1 cellular context compared by ENCODE assay signal in the genomic region with DNA sequence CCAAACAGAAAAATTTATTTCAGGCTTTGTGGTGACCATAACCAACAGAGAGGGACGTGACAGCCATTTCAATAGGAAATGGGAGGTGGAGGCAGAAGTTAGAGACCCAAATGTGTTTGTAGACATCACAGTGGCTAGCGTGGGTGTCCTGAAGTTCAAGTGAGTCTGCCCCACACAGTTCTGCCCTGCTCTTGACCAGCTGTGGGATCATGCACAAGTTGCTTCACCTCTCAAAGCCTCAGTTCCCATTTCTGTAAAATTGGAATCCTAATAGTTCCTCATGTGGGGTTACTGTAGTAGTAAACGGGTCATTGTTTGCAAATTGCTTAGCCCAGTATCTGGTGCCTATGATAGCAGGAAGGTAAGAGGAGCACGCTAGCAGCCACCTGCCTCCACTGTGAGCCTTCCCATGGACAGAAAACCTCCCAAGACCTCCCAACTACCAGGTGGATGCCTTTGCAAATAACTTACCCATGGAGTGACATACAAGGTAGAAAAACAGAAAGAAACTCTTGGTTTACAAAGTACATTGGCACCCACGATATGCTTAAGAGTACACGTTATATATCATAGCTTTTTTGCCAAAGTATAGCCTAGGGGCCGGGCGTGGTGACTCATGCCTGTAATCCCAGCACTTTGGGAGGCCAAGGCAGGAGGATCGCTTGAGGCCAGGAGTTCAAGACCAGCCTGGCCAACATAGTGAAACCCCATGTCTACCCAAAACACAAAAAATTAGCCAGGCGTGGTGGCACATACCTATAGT.
TF ChIP-seq lines count a peak whose summit lies in the region.

No MANE protein-coding gene starts in this region.

TF ChIP-seq in HepG2, 621 proteins besides CTCF, POLR2A, EP300 and RAD21:
- TF ChIP-seq, protein P1, sequence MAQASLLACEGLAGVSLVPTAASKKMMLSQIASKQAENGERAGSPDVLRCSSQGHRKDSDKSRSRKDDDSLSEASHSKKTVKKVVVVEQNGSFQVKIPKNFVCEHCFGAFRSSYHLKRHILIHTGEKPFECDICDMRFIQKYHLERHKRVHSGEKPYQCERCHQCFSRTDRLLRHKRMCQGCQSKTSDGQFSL (CRISPR knock-in tag; IDR thresholded peaks at IDR 0.05) = no peak
- TF ChIP-seq NFE2L2 (IDR thresholded peaks at IDR 0.05; ENCODE audit: low read length) (no peak), ZNF546 (CRISPR knock-in tag; conservative IDR thresholded peaks at IDR 0.05) (no peak), ZNF207 (IDR thresholded peaks at IDR 0.05; ENCODE audit: borderline replicate concordance) (no peak), DNMT3B (CRISPR knock-in tag; conservative IDR thresholded peaks at IDR 0.05) (no peak), MXI1 (IDR thresholded peaks at IDR 0.05; ENCODE audit: borderline replicate concordance, low read depth, low read length) (no peak), ZNF333 (CRISPR knock-in tag; IDR thresholded peaks at IDR 0.05; ENCODE audit: borderline replicate concordance) (no peak), FOXM1 (CRISPR knock-in tag; IDR thresholded peaks at IDR 0.05) (no peak), ARHGAP35 (CRISPR knock-in tag; IDR thresholded peaks at IDR 0.05; ENCODE audit: borderline replicate concordance) (no peak), GABPA (IDR thresholded peaks at IDR 0.05; ENCODE audit: low read depth, low read length) (no peak), GABPA (CRISPR knock-in tag; IDR thresholded peaks at IDR 0.05; ENCODE audit: low read depth) (no peak), SMYD3 (CRISPR knock-in tag; IDR thresholded peaks at IDR 0.05) (no peak), ZNF792 (CRISPR knock-in tag; IDR thresholded peaks at IDR 0.05) (no peak), ZBTB3 (CRISPR knock-in tag; IDR thresholded peaks at IDR 0.05; ENCODE audit: borderline replicate concordance, low read depth) (no peak), ZNF878 (CRISPR knock-in tag; IDR thresholded peaks at IDR 0.05) (no peak), ZMYM2 (CRISPR knock-in tag; IDR thresholded peaks at IDR 0.05) (no peak), SP140L (CRISPR knock-in tag; IDR thresholded peaks at IDR 0.05; ENCODE audit: borderline replicate concordance) (no peak)
- TF ChIP-seq, protein P2, sequence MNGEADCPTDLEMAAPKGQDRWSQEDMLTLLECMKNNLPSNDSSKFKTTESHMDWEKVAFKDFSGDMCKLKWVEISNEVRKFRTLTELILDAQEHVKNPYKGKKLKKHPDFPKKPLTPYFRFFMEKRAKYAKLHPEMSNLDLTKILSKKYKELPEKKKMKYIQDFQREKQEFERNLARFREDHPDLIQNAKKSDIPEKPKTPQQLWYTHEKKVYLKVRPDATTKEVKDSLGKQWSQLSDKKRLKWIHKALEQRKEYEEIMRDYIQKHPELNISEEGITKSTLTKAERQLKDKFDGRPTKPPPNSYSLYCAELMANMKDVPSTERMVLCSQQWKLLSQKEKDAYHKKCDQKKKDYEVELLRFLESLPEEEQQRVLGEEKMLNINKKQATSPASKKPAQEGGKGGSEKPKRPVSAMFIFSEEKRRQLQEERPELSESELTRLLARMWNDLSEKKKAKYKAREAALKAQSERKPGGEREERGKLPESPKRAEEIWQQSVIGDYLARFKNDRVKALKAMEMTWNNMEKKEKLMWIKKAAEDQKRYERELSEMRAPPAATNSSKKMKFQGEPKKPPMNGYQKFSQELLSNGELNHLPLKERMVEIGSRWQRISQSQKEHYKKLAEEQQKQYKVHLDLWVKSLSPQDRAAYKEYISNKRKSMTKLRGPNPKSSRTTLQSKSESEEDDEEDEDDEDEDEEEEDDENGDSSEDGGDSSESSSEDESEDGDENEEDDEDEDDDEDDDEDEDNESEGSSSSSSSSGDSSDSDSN (CRISPR knock-in tag; IDR thresholded peaks at IDR 0.05) = no peak
- TF ChIP-seq, protein P3, sequence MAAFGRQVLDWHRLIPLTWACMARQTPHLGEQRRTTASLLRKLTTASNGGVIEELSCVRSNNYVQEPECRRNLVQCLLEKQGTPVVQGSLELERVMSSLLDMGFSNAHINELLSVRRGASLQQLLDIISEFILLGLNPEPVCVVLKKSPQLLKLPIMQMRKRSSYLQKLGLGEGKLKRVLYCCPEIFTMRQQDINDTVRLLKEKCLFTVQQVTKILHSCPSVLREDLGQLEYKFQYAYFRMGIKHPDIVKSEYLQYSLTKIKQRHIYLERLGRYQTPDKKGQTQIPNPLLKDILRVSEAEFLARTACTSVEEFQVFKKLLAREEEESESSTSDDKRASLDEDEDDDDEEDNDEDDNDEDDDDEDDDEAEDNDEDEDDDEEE (CRISPR knock-in tag; IDR thresholded peaks at IDR 0.05) = no peak
- TF ChIP-seq, protein P4, sequence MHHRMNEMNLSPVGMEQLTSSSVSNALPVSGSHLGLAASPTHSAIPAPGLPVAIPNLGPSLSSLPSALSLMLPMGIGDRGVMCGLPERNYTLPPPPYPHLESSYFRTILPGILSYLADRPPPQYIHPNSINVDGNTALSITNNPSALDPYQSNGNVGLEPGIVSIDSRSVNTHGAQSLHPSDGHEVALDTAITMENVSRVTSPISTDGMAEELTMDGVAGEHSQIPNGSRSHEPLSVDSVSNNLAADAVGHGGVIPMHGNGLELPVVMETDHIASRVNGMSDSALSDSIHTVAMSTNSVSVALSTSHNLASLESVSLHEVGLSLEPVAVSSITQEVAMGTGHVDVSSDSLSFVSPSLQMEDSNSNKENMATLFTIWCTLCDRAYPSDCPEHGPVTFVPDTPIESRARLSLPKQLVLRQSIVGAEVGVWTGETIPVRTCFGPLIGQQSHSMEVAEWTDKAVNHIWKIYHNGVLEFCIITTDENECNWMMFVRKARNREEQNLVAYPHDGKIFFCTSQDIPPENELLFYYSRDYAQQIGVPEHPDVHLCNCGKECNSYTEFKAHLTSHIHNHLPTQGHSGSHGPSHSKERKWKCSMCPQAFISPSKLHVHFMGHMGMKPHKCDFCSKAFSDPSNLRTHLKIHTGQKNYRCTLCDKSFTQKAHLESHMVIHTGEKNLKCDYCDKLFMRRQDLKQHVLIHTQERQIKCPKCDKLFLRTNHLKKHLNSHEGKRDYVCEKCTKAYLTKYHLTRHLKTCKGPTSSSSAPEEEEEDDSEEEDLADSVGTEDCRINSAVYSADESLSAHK (CRISPR knock-in tag; IDR thresholded peaks at IDR 0.05; ENCODE audit: borderline replicate concordance) = no peak
